Comparison of ENCODE assay signal across 9 cellular contexts in genomic region chr5:72015103-72015548, GRCh38.
DNase-seq lines count a peak whose midpoint lies in the region; ATAC-seq, FAIRE-seq and TF ChIP-seq lines count a peak whose summit lies in the region.
"Had no signal": no experiment of that assay in that cellular context is flagged by ENCODE, and none has a peak within 500 bp of the region (broad histone marks: within the 10 kb centered on the region; RNA-seq: fewer than 3 reads in every experiment).

No MANE protein-coding gene starts in this region.

- TF ChIP-seq CTCF in A673 (conservative IDR thresholded peaks at IDR 0.05; ENCODE audit: low read depth, low read length) (no peak), heart right ventricle (IDR thresholded peaks at IDR 0.05) (no peak), endothelial cell (IDR thresholded peaks at IDR 0.05; ENCODE audit: unreplicated experiment) (no peak), transverse colon (IDR thresholded peaks at IDR 0.05) (no peak)

- H3K4me3 ChIP-seq in A673 (ENCODE audit: low read depth, low read length, poor library complexity, severe bottlenecking) (no peak overlapping the region), heart right ventricle (peak overlapping the region in 1 of 10 donors; percentile 8), transverse colon (no peak overlapping the region)

- ATAC-seq in heart right ventricle (peak in 7 of 8 donors; percentile 50 to 84 (median 75)), T-helper 17 cell (no peak), GM21528 (IDR thresholded peaks at IDR 0.05; ENCODE audit: low FRiP score, unreplicated experiment) (no peak)

- FAIRE-seq in HTR-8/SVneo (lab: Jason Lieb, UNC), result peak; percentile 62

- H3K9me3 ChIP-seq in A673 (ENCODE audit: low read depth, low read length, poor library complexity, severe bottlenecking) (no peaks in the 10 kb centered on the region), heart right ventricle (peaks cover 0 to 8% (median 0%) of the 10 kb centered on the region in 11 donors), T-helper 17 cell (ENCODE audit: control insufficient read depth, low read length, poor library complexity, severe bottlenecking) (no peaks in the 10 kb centered on the region), transverse colon (no peaks in the 10 kb centered on the region)

- POLR2A ChIA-PET in A673 (lab: Charles Lee; ENCODE audit: low non-redundant PET), result interaction anchor here (0.5 to 0.6 kb wide), 2 partner anchors 240 to 1005 kb away, joined by 3 read pairs; no protein-coding TSS in a partner anchor

- 20 to 29% methylated on average over 7 of the region's 7 CpGs for WGBS in heart right ventricle, 2 donors
- 46 to 63% methylated on average over 3 to 7 of the region's 7 CpGs for WGBS in transverse colon (ENCODE audit: low coverage in 1 of 2), 2 donors

- H3K36me3 ChIP-seq in A673 (ENCODE audit: insufficient read depth, low read length, poor library complexity, severe bottlenecking), result no peaks in the 10 kb centered on the region
- H3K36me3 ChIP-seq in heart right ventricle, result no peaks in the 10 kb centered on the region
- H3K36me3 ChIP-seq in transverse colon, result no peaks in the 10 kb centered on the region

- in situ Hi-C loops in transverse colon (cut with MboI; ENCODE audit: low pct_ligation_motif_present in 1 of 4, low pct_unique_long_range_greater_than_20kb in 1 of 4, low sequenced_read_pairs in 3 of 4), result loop anchor here in 1 of 4 donors (25.0 kb wide), 1 partner anchor 228 kb away; no protein-coding TSS in a partner anchor

- TF ChIP-seq POLR2A in transverse colon (IDR thresholded peaks at IDR 0.05), result no peak

- no peak overlapping the region for H3K27ac ChIP-seq in A673 (ENCODE audit: low read depth, low read length, poor library complexity, severe bottlenecking)
- peak overlapping the region in 1 of 10 donors; percentile 69 for H3K27ac ChIP-seq in heart right ventricle
- no peak overlapping the region for H3K27ac ChIP-seq in transverse colon

- no peaks in the 10 kb centered on the region for H3K9me3 Mint-ChIP-seq in endothelial cell (ENCODE audit: unreplicated experiment)

- H3K27ac Mint-ChIP-seq in T-helper 17 cell (no peak overlapping the region), endothelial cell (ENCODE audit: unreplicated experiment) (no peak overlapping the region)
- H3K27ac Mint-ChIP-seq: activated B cell treated with CpG ODN at 0.5 μM for 24 hours had no signal

- no peak for TF ChIP-seq EP300 in transverse colon (IDR thresholded peaks at IDR 0.05; ENCODE audit: low read depth)

- DNase-seq in A673 (ENCODE audit: low spot score), result peak; percentile 79
- DNase-seq in HTR-8/SVneo (ENCODE audit: insufficient read length, low spot score), result no peak
- peak; percentile 52 for DNase-seq in SK-N-DZ (ENCODE audit: low spot score)
- peak; percentile 14 to 45 for DNase-seq in heart right ventricle
- no peak for DNase-seq in T-helper 17 cell
- DNase-seq in endothelial cell (ENCODE audit: low spot score), result no peak
- no peak for DNase-seq in transverse colon
- DNase-seq: activated B cell treated with CpG ODN at 0.5 μM for 24 hours had no signal

- H3K36me3 Mint-ChIP-seq in T-helper 17 cell (ENCODE audit: low read depth) (no peaks in the 10 kb centered on the region), endothelial cell (ENCODE audit: low read depth, unreplicated experiment) (no peaks in the 10 kb centered on the region)

- no TSS peak for BruUV-seq in A673 (replicated peaks; lab: Mats Ljungman, UMichigan)

- CTCF ChIA-PET in A673 (lab: Charles Lee), result no interaction called here

- H3K27me3 Mint-ChIP-seq in T-helper 17 cell (peaks cover 29% of the 10 kb centered on the region), endothelial cell (ENCODE audit: unreplicated experiment) (no peaks in the 10 kb centered on the region)

- intact Hi-C loops in A673 (cut with micrococcal nuclease; ENCODE audit: unreplicated experiment) (no loop called here), heart right ventricle (cut with DNase I) (loop anchor here in 4 of 10 donors (5.0 to 10.0 kb wide), 2 partner anchors 230 to 233 kb away; no protein-coding TSS in a partner anchor), transverse colon (cut with DNase I; ENCODE audit: low total_unique reads) (no loop called here)

- no peaks in the 10 kb centered on the region for H3K4me1 Mint-ChIP-seq in T-helper 17 cell
- H3K4me1 Mint-ChIP-seq in endothelial cell (ENCODE audit: unreplicated experiment), result no peaks in the 10 kb centered on the region
- H3K4me1 Mint-ChIP-seq: activated B cell treated with CpG ODN at 0.5 μM for 24 hours had no signal

- no peak overlapping the region for H3K4me3 Mint-ChIP-seq in T-helper 17 cell
- H3K4me3 Mint-ChIP-seq in endothelial cell (ENCODE audit: unreplicated experiment), result no peak overlapping the region
- H3K4me3 Mint-ChIP-seq: activated B cell treated with CpG ODN at 0.5 μM for 24 hours had no signal

- no peaks in the 10 kb centered on the region for H3K4me1 ChIP-seq in A673 (ENCODE audit: insufficient read depth, low read length, poor library complexity, severe bottlenecking)
- H3K4me1 ChIP-seq in heart right ventricle, result peaks cover 0 to 12% (median 0%) of the 10 kb centered on the region in 9 donors
- no peaks in the 10 kb centered on the region for H3K4me1 ChIP-seq in transverse colon

- H3K27me3 ChIP-seq in A673 (replicated peaks; ENCODE audit: insufficient read depth, low read depth, low read length, poor library complexity) (no peaks in the 10 kb centered on the region), heart right ventricle (no peaks in the 10 kb centered on the region), transverse colon (no peaks in the 10 kb centered on the region)

Comparison
In these comparisons a context has a peak if more than half of its experiments do, and no peak if none do; other contexts are left out.
1. DNase-seq: peak in A673 (single experiment), SK-N-DZ (single experiment) and heart right ventricle (2 of 2); none in HTR-8/SVneo (single experiment), T-helper 17 cell (0 of 3), endothelial cell (single experiment) and transverse colon (single experiment).
2. ATAC-seq: peak in heart right ventricle (7 of 8); none in T-helper 17 cell (single experiment) and GM21528 (single experiment).